8 cellular contexts compared by ENCODE assay signal in the genomic region with DNA sequence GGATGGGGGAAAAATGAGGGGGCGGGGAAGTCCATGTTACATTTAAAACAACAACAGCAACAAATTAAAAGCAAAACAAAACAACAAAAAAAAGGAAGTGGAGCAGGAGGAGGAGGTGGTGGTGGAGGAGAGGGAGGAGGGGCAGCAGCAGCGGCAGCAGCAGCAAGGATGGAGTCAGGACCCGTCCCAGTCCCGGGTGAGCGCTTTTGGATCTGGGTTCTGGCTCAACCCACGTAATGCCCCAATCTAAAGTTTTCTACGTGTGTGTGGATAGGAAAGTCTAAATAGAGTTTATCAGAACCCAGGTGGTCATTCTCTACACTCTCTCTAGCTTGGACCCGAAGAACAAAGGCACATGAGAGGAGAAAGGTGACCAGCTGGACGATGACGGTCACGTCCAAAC. TPM values are rescaled to one million over a fixed set of nuclear protein-coding genes. Genes with fewer than 3 reads are reported as not detected.
DNase-seq lines count a peak whose midpoint lies in the region; ATAC-seq and TF ChIP-seq lines count a peak whose summit lies in the region.

No MANE protein-coding gene starts in this region.

- POLR2A ChIA-PET in BJ (lab: Charles Lee), result interaction anchor here (0.5 to 0.8 kb wide), 5 partner anchors 12 to 543 kb away, joined by 3 to 4 read pairs (median 3); no protein-coding TSS in a partner anchor

- no peaks in the 10 kb centered on the region for H3K27me3 ChIP-seq in BJ (ENCODE audit: control insufficient read depth, insufficient read depth, low read length)

- H3K27me3 Mint-ChIP-seq in T-helper 2 cell treated with Interferon-gamma antibody and Interleukin-4, amounts not matched to agents 5 μg/mL and 100 μg/mL, for 36 hours (ENCODE audit: low read depth), result peaks cover 51% of the 10 kb centered on the region

- no peak for DNase-seq in BJ (ENCODE audit: low read depth)
- DNase-seq in H4 (ENCODE audit: low spot score), result peak; percentile 36
- no peak for DNase-seq in T-helper 2 cell treated with Interferon-gamma antibody and Interleukin-4, amounts not matched to agents 5 μg/mL and 100 μg/mL, for 36 hours (ENCODE audit: low spot score)
- DNase-seq in activated gamma-delta T cell treated with Interleukin-2 at 50 U/mL for 16 hours, result no peak

- H3K4me3 ChIP-seq in BJ (ENCODE audit: low read depth, low read length), result peak overlapping the region; percentile 37
- peak overlapping the region; percentile 49 for H3K4me3 ChIP-seq in iPS-18c (ENCODE audit: insufficient read depth, low read depth, low read length)

- H3K9me3 ChIP-seq in iPS-18c (ENCODE audit: control insufficient read depth, insufficient read depth, low read length), result peaks cover 6% of the 10 kb centered on the region

- no peak for TF ChIP-seq CTCF in BJ (IDR thresholded peaks at IDR 0.05; ENCODE audit: insufficient read depth, low read depth, low read length)

- peak overlapping the region; percentile 95 for H3K4me3 Mint-ChIP-seq in T-helper 2 cell treated with Interferon-gamma antibody and Interleukin-4, amounts not matched to agents 5 μg/mL and 100 μg/mL, for 36 hours

- peaks cover 13% of the 10 kb centered on the region for H3K36me3 Mint-ChIP-seq in T-helper 2 cell treated with Interferon-gamma antibody and Interleukin-4, amounts not matched to agents 5 μg/mL and 100 μg/mL, for 36 hours (ENCODE audit: low read depth)

- peaks cover 7% of the 10 kb centered on the region for H3K36me3 ChIP-seq in BJ (ENCODE audit: control insufficient read depth, insufficient read depth, low read length)

- peaks cover 32% of the 10 kb centered on the region for H3K4me1 Mint-ChIP-seq in T-helper 2 cell treated with Interferon-gamma antibody and Interleukin-4, amounts not matched to agents 5 μg/mL and 100 μg/mL, for 36 hours (ENCODE audit: low read depth)

- H3K9me3 Mint-ChIP-seq in T-helper 2 cell treated with Interferon-gamma antibody and Interleukin-4, amounts not matched to agents 5 μg/mL and 100 μg/mL, for 36 hours, result no peaks in the 10 kb centered on the region

- CTCF ChIA-PET in BJ (lab: Yijun Ruan, JAX), result interaction anchor here (0.6 to 2.4 kb wide), 12 partner anchors 11 to 1718 kb away, joined by 3 to 14 read pairs (median 3); no protein-coding TSS in a partner anchor

- no peak for ATAC-seq in HG03095 (IDR thresholded peaks at IDR 0.05; ENCODE audit: unreplicated experiment)
- ATAC-seq in GM21447 (IDR thresholded peaks at IDR 0.05; ENCODE audit: unreplicated experiment), result no peak
- ATAC-seq in HG02763 (IDR thresholded peaks at IDR 0.05; ENCODE audit: unreplicated experiment), result no peak

- H3K27ac Mint-ChIP-seq in T-helper 2 cell treated with Interferon-gamma antibody and Interleukin-4, amounts not matched to agents 5 μg/mL and 100 μg/mL, for 36 hours, result peak overlapping the region; percentile 60

RNA-seq across cellular contexts. Expression of a gene that starts 0.7 kb away (rescaled TPM):
- polyA plus RNA-seq in BJ (2011; rRNA removed), result 5.0 and 7.7 TPM in 2 replicates
- 4.2 and 4.3 TPM in 2 replicates for polyA minus RNA-seq in BJ (2011; rRNA and poly(A)+ RNA removed)
- 2.3 and 4.2 TPM in 2 replicates for total RNA-seq in H4 (2014; rRNA removed; shearing (Covaris generic))

RNA-seq across cellular contexts. Expression of a gene that starts 24.6 kb away (rescaled TPM):
- 113 and 173 TPM in 2 replicates for polyA plus RNA-seq in BJ (2011; rRNA removed)
- 53.5 and 54.6 TPM in 2 replicates for polyA minus RNA-seq in BJ (2011; rRNA and poly(A)+ RNA removed)
- total RNA-seq in H4 (2014; rRNA removed; shearing (Covaris generic)), result 169 and 208 TPM in 2 replicates
